ENCODE assay signal across 25 cellular contexts in the genomic region with DNA sequence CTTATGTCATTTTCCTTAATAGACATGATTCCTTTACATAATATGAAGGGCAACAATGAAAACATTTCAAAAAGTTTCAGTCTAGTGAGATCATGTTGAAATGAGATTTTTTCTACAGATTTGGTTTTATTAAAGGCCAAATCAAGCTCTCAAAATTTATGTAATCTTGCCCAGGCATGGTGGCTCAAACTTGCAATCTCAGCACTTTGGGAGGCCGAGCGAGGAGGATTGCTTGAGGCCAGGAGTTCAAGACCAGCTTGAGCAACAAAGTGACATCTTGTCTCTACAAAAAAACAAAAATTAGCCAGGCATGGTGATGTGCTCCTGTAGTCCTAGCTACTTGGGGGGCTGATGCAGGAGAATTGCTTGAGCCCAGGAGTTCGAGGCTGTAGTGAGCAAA.
"Had no signal": no experiment of that assay in that cellular context is flagged by ENCODE, and none has a peak within 500 bp of the region (broad histone marks: within the 10 kb centered on the region; RNA-seq: fewer than 3 reads in every experiment).

No MANE protein-coding gene starts in this region.

- H3K4me1 Mint-ChIP-seq: mesothelial cell of epicardium had no signal

- H3K9me3 Mint-ChIP-seq: mesothelial cell of epicardium, naive B cell had no signal

- H3K4me1 ChIP-seq: esophagus muscularis mucosa, foreskin keratinocyte, gastroesophageal sphincter, heart right ventricle, left lung, lower lobe of right lung had no signal

- DNase-seq: dermis blood vessel endothelial cell; dorsolateral prefrontal cortex; effector CD4-positive, alpha-beta T cell; effector memory CD4-positive, alpha-beta T cell; foreskin keratinocyte; glutamatergic neuron; head of caudate nucleus; heart right ventricle; hippocampal formation; left cardiac atrium; left lung; left ventricle myocardium superior; lower lobe of right lung; mesenchymal stem cell; mucosa of descending colon; naive B cell had no signal

- H3K9me3 ChIP-seq: esophagus muscularis mucosa, gastroesophageal sphincter, heart right ventricle, left lung, lower lobe of right lung, mucosa of descending colon had no signal

- H3K27ac ChIP-seq: coronary artery, dorsolateral prefrontal cortex, esophagus muscularis mucosa, foreskin keratinocyte, gastroesophageal sphincter, heart right ventricle, left lung, lower lobe of right lung had no signal

- H3K27ac Mint-ChIP-seq: mesothelial cell of epicardium had no signal

- H3K27me3 Mint-ChIP-seq: naive B cell had no signal

- H3K4me3 Mint-ChIP-seq: mesothelial cell of epicardium, naive B cell had no signal

- H3K27me3 ChIP-seq: dorsolateral prefrontal cortex, esophagus muscularis mucosa, foreskin keratinocyte, gastroesophageal sphincter, heart right ventricle, left lung had no signal

- H3K4me3 ChIP-seq: coronary artery, dorsolateral prefrontal cortex, esophagus muscularis mucosa, gastroesophageal sphincter, heart right ventricle, left lung, lower lobe of right lung, mucosa of descending colon had no signal

- ATAC-seq: foreskin keratinocyte, gastroesophageal sphincter, heart right ventricle, left cardiac atrium, left lung, left ventricle myocardium superior, lower lobe of right lung, mucosa of descending colon had no signal

- FAIRE-seq: colon, endothelial cell of umbilical vein, frontal cortex, islet of Langerhans, keratinocyte had no signal
